In the genomic region with DNA sequence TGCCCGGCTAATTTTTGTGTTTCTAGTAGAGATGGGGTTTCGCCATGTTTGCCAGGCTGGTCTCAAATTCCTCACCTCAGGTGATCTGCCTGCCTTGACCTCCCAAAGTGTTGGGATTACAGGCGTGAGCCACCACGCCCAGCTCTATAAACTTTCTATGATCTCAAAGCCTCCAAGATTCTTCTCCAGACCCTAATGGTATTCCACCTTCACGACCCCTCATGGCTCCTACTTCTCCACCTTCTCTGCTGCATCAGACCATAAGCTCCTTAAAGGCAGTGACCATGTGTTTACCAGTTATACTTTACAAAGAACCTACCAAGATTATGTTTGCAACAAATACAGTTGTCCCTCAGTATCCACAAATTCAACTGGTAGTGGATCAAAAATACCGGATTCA, we compare ENCODE assay signal across 24 cellular contexts.
"Had no signal": no experiment of that assay in that cellular context is flagged by ENCODE, and none has a peak within 500 bp of the region (broad histone marks: within the 10 kb centered on the region; RNA-seq: fewer than 3 reads in every experiment).

No MANE protein-coding gene starts in this region.

- H3K27me3 Mint-ChIP-seq: memory B cell had no signal

- H3K9me3 Mint-ChIP-seq: memory B cell; natural killer cell; stimulated activated effector memory CD8-positive, alpha-beta T cell treated with anti-CD3 and anti-CD28 coated beads, Interleukin-12 subunit alpha, Interleukin-12 subunit beta, amount 100 ng/mL, for 72 hours had no signal

- H3K27me3 ChIP-seq: esophagus muscularis mucosa, foreskin keratinocyte, gastroesophageal sphincter, heart left ventricle, hepatocyte, right atrium auricular region, stomach, thyroid gland, vagina had no signal

- DNase-seq: dermis blood vessel endothelial cell; effector memory CD4-positive, alpha-beta T cell; foreskin keratinocyte; heart left ventricle; kidney; natural killer cell; stimulated activated CD4-positive, alpha-beta T cell treated with anti-CD3 and anti-CD28 coated beads, Interleukin-2, amount 100 ng/mL, for 24 hours; stimulated activated CD4-positive, alpha-beta T cell treated with anti-CD3 and anti-CD28 coated beads, Interleukin-4, amount 100 ng/mL, for 24 hours; stimulated activated naive CD4-positive, alpha-beta T cell treated with Interleukin-2 at 50 U/mL for 16 hours; stomach; thyroid gland; trophoblast cell had no signal

- H3K4me3 ChIP-seq: esophagus muscularis mucosa, gastroesophageal sphincter, heart left ventricle, hepatocyte, lung, prostate gland, right atrium auricular region, stomach, thyroid gland, vagina had no signal

- H3K4me3 Mint-ChIP-seq: memory B cell; natural killer cell; stimulated activated effector memory CD8-positive, alpha-beta T cell treated with anti-CD3 and anti-CD28 coated beads, Interleukin-12 subunit alpha, Interleukin-12 subunit beta, amount 100 ng/mL, for 72 hours had no signal

- H3K36me3 Mint-ChIP-seq: natural killer cell had no signal

- H3K27ac ChIP-seq: esophagus muscularis mucosa, foreskin keratinocyte, gastroesophageal sphincter, heart left ventricle, hepatocyte, parathyroid adenoma, prostate gland, right atrium auricular region, stomach, thyroid gland, vagina had no signal

- FAIRE-seq: kidney had no signal

- ATAC-seq: foreskin keratinocyte; gastroesophageal sphincter; heart left ventricle; left lobe of liver; natural killer cell; sciatic nerve; stimulated activated effector memory CD8-positive, alpha-beta T cell treated with anti-CD3 and anti-CD28 coated beads, Interleukin-12 subunit alpha, Interleukin-12 subunit beta, amount 100 ng/mL, for 72 hours had no signal

- H3K27ac Mint-ChIP-seq: memory B cell; natural killer cell; stimulated activated effector memory CD8-positive, alpha-beta T cell treated with anti-CD3 and anti-CD28 coated beads, Interleukin-12 subunit alpha, Interleukin-12 subunit beta, amount 100 ng/mL, for 72 hours had no signal

- H3K4me1 ChIP-seq: esophagus muscularis mucosa, foreskin keratinocyte, gastroesophageal sphincter, parathyroid adenoma, prostate gland, right atrium auricular region, stomach, thyroid gland, vagina had no signal

- H3K9me3 ChIP-seq: esophagus muscularis mucosa, gastroesophageal sphincter, heart left ventricle, prostate gland, right atrium auricular region, stomach, thyroid gland, vagina had no signal
